8 cellular contexts compared by ENCODE assay signal in the genomic region with DNA sequence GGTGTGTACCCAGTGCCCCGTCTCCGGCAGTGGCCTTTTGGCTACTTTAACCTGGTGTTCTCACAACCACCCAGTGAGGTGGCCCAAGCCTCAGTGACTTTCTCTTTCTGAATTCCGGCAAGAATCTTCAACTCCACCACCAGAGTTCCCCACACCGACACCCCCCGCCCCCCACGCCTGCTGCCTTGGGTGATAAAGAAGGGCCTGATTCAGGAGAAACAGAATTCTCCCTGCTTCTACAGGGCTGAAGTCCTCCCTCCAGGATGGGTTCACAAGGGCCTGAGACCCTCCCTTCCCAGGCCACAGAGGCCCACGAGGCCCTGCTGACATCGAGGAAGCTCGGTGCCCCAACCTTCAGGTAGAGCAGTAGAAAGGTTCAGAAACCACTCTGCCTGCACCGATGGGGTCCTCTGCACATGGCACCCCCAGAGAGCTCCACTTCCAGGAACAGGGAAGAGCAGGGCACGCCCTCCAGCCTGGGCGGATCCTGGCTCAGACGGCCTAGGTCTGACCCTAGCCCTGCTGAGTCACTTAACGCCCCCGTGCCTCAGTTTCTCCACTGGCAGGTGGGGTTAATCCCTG. TPM values are rescaled to one million over a fixed set of nuclear protein-coding genes. Genes with fewer than 3 reads are reported as not detected.
A peak's percentile ranks its signal among the peaks of the same experiment; 100 is the strongest.
DNase-seq lines count a peak whose midpoint lies in the region; ATAC-seq, FAIRE-seq and TF ChIP-seq lines count a peak whose summit lies in the region.

No MANE protein-coding gene starts in this region.

- no peaks in the 10 kb centered on the region for H3K36me3 ChIP-seq in left ventricle myocardium inferior
- H3K36me3 ChIP-seq in HepG2 (replicated peaks in 1 of 2; ENCODE audit: control insufficient read depth in 1 of 2, insufficient read depth in 2 of 2, low read length in 2 of 2): peaks cover 4 to 5% of the 10 kb centered on the region in 2 experiments; a peak in 3 of 5 replicates
- H3K36me3 ChIP-seq in transverse colon: no peaks in the 10 kb centered on the region

- no peak for ATAC-seq in activated T-helper 17 cell treated with anti-CD3 and anti-CD28 coated beads, Interleukin-2, amount 50 U/mL, for 72 hours (replicated peaks)
- ATAC-seq in HepG2: peak; percentile 12

- H3K4me1 ChIP-seq in left ventricle myocardium inferior: peaks cover 37% of the 10 kb centered on the region
- H3K4me1 ChIP-seq in HepG2 (ENCODE audit: insufficient read depth, low read length): peaks cover 80% of the 10 kb centered on the region
- peaks cover 20 to 42% (median 34%) of the 10 kb centered on the region in 4 donors for H3K4me1 ChIP-seq in transverse colon

- H3K4me2 ChIP-seq in HepG2 (ENCODE audit: low read depth, low read length): peak overlapping the region; percentile 95

- DNase-seq in left ventricle myocardium inferior (no peak), cardiac septum (ENCODE audit: low spot score) (no peak), HepG2 (ENCODE audit: low spot score) (no peak), transverse colon (peak; percentile 42), KBM-7 (no peak), D341Med (ENCODE audit: low spot score) (no peak), ureter (ENCODE audit: low spot score) (no peak)

- peak overlapping the region; percentile 90 for H3K4me3 Mint-ChIP-seq in activated T-helper 17 cell treated with anti-CD3 and anti-CD28 coated beads, Interleukin-2, amount 50 U/mL, for 72 hours

- H3K27ac Mint-ChIP-seq in activated T-helper 17 cell treated with anti-CD3 and anti-CD28 coated beads, Interleukin-2, amount 50 U/mL, for 72 hours: peak overlapping the region; percentile 75

- no peaks in the 10 kb centered on the region for H3K9me3 ChIP-seq in left ventricle myocardium inferior (replicated peaks)
- H3K9me3 ChIP-seq in HepG2 (ENCODE audit: low read length): no peaks in the 10 kb centered on the region
- H3K9me3 ChIP-seq in transverse colon: no peaks in the 10 kb centered on the region

- 3% methylated on average over 10 of the region's 15 CpGs for WGBS in HepG2 (ENCODE audit: low lambda C conversion rate)
- 12% methylated on average over 11 of the region's 15 CpGs; no CpG with 5 or more reads in 1 of the 2 donors for WGBS in transverse colon (ENCODE audit: low coverage in 1 of 2), 2 donors

- H3K9ac ChIP-seq in HepG2 (ENCODE audit: insufficient read depth, low read depth, low read length): peak overlapping the region; percentile 95

- H4K20me1 ChIP-seq in HepG2 (ENCODE audit: insufficient read depth, low read length): no peaks in the 10 kb centered on the region; the same call in 1 of the 2 replicates

- CTCF ChIA-PET in HepG2 (lab: Yijun Ruan, JAX; ENCODE audit: low intra/inter-chr PET ratio, low total read pairs): interaction anchor here (0.9 to 6.8 kb wide), 11 partner anchors 21 to 151 kb away, joined by 3 to 181 read pairs (median 5); a partner anchor contains a TSS

- POLR2A ChIA-PET in HepG2 (lab: Yijun Ruan, JAX): interaction anchor here (0.9 to 14.1 kb wide), 23 partner anchors 8 to 295 kb away, joined by 3 to 470 read pairs (median 8); a partner anchor contains a TSS

- TF ChIP-seq EP300 in HepG2 (IDR thresholded peaks at IDR 0.05; ENCODE audit: low read depth in 2 of 2, low read length in 2 of 2): no peak
- no peak for TF ChIP-seq EP300 in HepG2 (CRISPR knock-in tag; IDR thresholded peaks at IDR 0.05; ENCODE audit: borderline replicate concordance)
- TF ChIP-seq EP300 in transverse colon (IDR thresholded peaks at IDR 0.05; ENCODE audit: low read depth): no peak

- peaks cover 41% of the 10 kb centered on the region for H3K79me2 ChIP-seq in HepG2 (ENCODE audit: insufficient read depth, low read length)

- peaks cover 15% of the 10 kb centered on the region for H3K36me3 Mint-ChIP-seq in activated T-helper 17 cell treated with anti-CD3 and anti-CD28 coated beads, Interleukin-2, amount 50 U/mL, for 72 hours (ENCODE audit: low read depth)

- peak; percentile 59 for FAIRE-seq in HepG2 (lab: Jason Lieb, UNC)

- no TSS peak for BruUV-seq in HepG2 (replicated peaks; lab: Mats Ljungman, UMichigan)

- H3K27ac ChIP-seq in left ventricle myocardium inferior (replicated peaks): peak overlapping the region; percentile 79
- H3K27ac ChIP-seq in HepG2 (ENCODE audit: extremely low read length, insufficient read depth, low read length): peak overlapping the region; percentile 78
- peak overlapping the region; percentile 82 to 89 (median 84) for H3K27ac ChIP-seq in transverse colon

- peak overlapping the region; percentile 97 for H3K4me3 ChIP-seq in left ventricle myocardium inferior
- H3K4me3 ChIP-seq in HepG2 (replicated peaks in 1 of 3; ENCODE audit: insufficient read depth in 1 of 3, low read depth in 2 of 3, low read length in 3 of 3): peak overlapping the region; percentile 79 to 90 (median 88)
- H3K4me3 ChIP-seq in transverse colon: peak overlapping the region; percentile 61 to 95 (median 70)

- in situ Hi-C loops in HepG2 (cut with HindIII; ENCODE audit: extremely low pct_ligation_motif_present, low pct_unique_long_range_greater_than_20kb): loop anchor here (5.0 kb wide), 1 partner anchor 65 kb away; no protein-coding TSS in a partner anchor
- in situ Hi-C loops in transverse colon (cut with MboI; ENCODE audit: low pct_ligation_motif_present in 1 of 4, low pct_unique_long_range_greater_than_20kb in 1 of 4, low sequenced_read_pairs in 3 of 4): no loop called here
- in situ Hi-C loops in KBM-7 (cut with MboI; ENCODE audit: low pct_unique_long_range_greater_than_20kb, low sequenced_read_pairs): no loop called here

- TF ChIP-seq POLR2A in HepG2 (IDR thresholded peaks at IDR 0.05; ENCODE audit: insufficient read depth in 1 of 2, low read depth in 2 of 2, low read length in 2 of 2) (no peak; a peak in 1 of 4 replicates), transverse colon (IDR thresholded peaks at IDR 0.05) (no peak)

- intact Hi-C loops in left ventricle myocardium inferior (cut with micrococcal nuclease): no loop called here
- intact Hi-C loops in cardiac septum (cut with DNase I): loop anchor here (1.0 to 5.0 kb wide), 2 partner anchors 45 to 63 kb away; a partner anchor contains a TSS
- intact Hi-C loops in HepG2 (cut with micrococcal nuclease; ENCODE audit: unreplicated experiment): loop anchor here (1.0 to 5.0 kb wide), 5 partner anchors 22 to 155 kb away; no protein-coding TSS in a partner anchor
- intact Hi-C loops in transverse colon (cut with DNase I; ENCODE audit: low total_unique reads): loop anchor here (2.0 kb wide), 1 partner anchor 63 kb away; no protein-coding TSS in a partner anchor

- TF ChIP-seq RAD21 in HepG2 (CRISPR knock-in tag; IDR thresholded peaks at IDR 0.05): no peak; the same call in 1 of the 2 replicates

- H3K27me3 ChIP-seq in left ventricle myocardium inferior (ENCODE audit: low read depth) (no peaks in the 10 kb centered on the region), HepG2 (ENCODE audit: control insufficient read depth in 1 of 2, insufficient read depth in 2 of 2, low read length in 2 of 2) (no peaks in the 10 kb centered on the region; a peak in 1 of 5 replicates), transverse colon (no peaks in the 10 kb centered on the region)

- H2AFZ ChIP-seq in HepG2 (ENCODE audit: low read length): no peak overlapping the region

- H3K27me3 Mint-ChIP-seq in activated T-helper 17 cell treated with anti-CD3 and anti-CD28 coated beads, Interleukin-2, amount 50 U/mL, for 72 hours: no peaks in the 10 kb centered on the region

- H3K4me1 Mint-ChIP-seq in activated T-helper 17 cell treated with anti-CD3 and anti-CD28 coated beads, Interleukin-2, amount 50 U/mL, for 72 hours: no peaks in the 10 kb centered on the region

- TF ChIP-seq CTCF in left ventricle myocardium inferior (IDR thresholded peaks at IDR 0.05; ENCODE audit: borderline replicate concordance) (no peak), HepG2 (CRISPR knock-in tag; IDR thresholded peaks at IDR 0.05) (no peak), transverse colon (IDR thresholded peaks at IDR 0.05) (no peak)

- no peaks in the 10 kb centered on the region for H3K9me3 Mint-ChIP-seq in activated T-helper 17 cell treated with anti-CD3 and anti-CD28 coated beads, Interleukin-2, amount 50 U/mL, for 72 hours

RNA-seq across cellular contexts. Expression of a gene that starts 0.9 kb away (rescaled TPM):
- total RNA-seq in left ventricle myocardium inferior: 26.3 TPM
- total RNA-seq in cardiac septum: 22.8 TPM
- total RNA-seq in activated T-helper 17 cell treated with anti-CD3 and anti-CD28 coated beads, Interleukin-2, amount 50 U/mL, for 72 hours: 100 to 1,000 TPM in 1 of 2 donors, 10 to 100 TPM in 1; 66.1 to 102 TPM
- 166 and 170 TPM in 2 replicates for total RNA-seq in HepG2 (2016; rRNA removed; fragmentation: Illumina TruSeq; extraction: Trizol)
- 262 and 321 TPM in 2 replicates for total RNA-seq in HepG2 (2016; cell fraction: cytosol; rRNA removed; fragmentation: Illumina TruSeq; extraction: Trizol; ENCODE audit: low read depth)
- 171 and 173 TPM in 2 replicates for total RNA-seq in HepG2 (2016; cell fraction: insoluble cytoplasmic fraction; rRNA removed; fragmentation: Illumina TruSeq; extraction: Trizol)
- 221 and 277 TPM in 2 replicates for total RNA-seq in HepG2 (2016; cell fraction: membrane; rRNA removed; fragmentation: Illumina TruSeq; extraction: Trizol)
- total RNA-seq in HepG2 (2016; cell fraction: nucleus; rRNA removed; fragmentation: Illumina TruSeq; extraction: Trizol): 85.1 and 103 TPM in 2 replicates
- 92.7 and 96.7 TPM in 2 replicates for polyA plus RNA-seq in HepG2 (2011; rRNA removed)
- polyA plus RNA-seq in HepG2 (2011; cell fraction: cytosol; rRNA removed): 88.8 and 138 TPM in 2 replicates
- 166 and 170 TPM in 2 replicates for polyA plus RNA-seq in HepG2 (2011; cell fraction: nucleus; rRNA removed)
- 46.3 and 61.5 TPM in 2 replicates for polyA plus RNA-seq in HepG2 (2012)
- polyA plus RNA-seq in HepG2 (2016; cell fraction: cytosol; fragmentation: Illumina TruSeq; extraction: Trizol; ENCODE audit: low read depth): 176 and 237 TPM in 2 replicates
- polyA plus RNA-seq in HepG2 (2016; cell fraction: insoluble cytoplasmic fraction; fragmentation: Illumina TruSeq; extraction: Trizol; ENCODE audit: low read depth): 143 and 150 TPM in 2 replicates
- polyA plus RNA-seq in HepG2 (2016; cell fraction: membrane; fragmentation: Illumina TruSeq; extraction: Trizol; ENCODE audit: low read depth): 176 and 221 TPM in 2 replicates
- polyA plus RNA-seq in HepG2 (2016; cell fraction: nucleus; fragmentation: Illumina TruSeq; extraction: Trizol; ENCODE audit: insufficient read depth, low read depth): 178 and 180 TPM in 2 replicates
- polyA minus RNA-seq in HepG2 (2011; rRNA and poly(A)+ RNA removed; ENCODE audit: low replicate concordance): 32.0 and 49.8 TPM in 2 replicates
- 14.8 and 16.2 TPM in 2 replicates for polyA minus RNA-seq in HepG2 (2011; cell fraction: cytosol; rRNA and poly(A)+ RNA removed)
- 20.0 and 26.9 TPM in 2 replicates for polyA minus RNA-seq in HepG2 (2011; cell fraction: nucleus; rRNA and poly(A)+ RNA removed)
- total RNA-seq in transverse colon: 100 to 1,000 TPM in 2 of 4 donors, 10 to 100 TPM in 2; 85.4 to 131 (median 104) TPM
- total RNA-seq in ureter: 58.5 TPM

RNA-seq across cellular contexts. Expression of a gene that starts 1.3 kb away (rescaled TPM):
- total RNA-seq in left ventricle myocardium inferior (4.3 TPM), cardiac septum (3.3 TPM), HepG2 (2016; rRNA removed; fragmentation: Illumina TruSeq; extraction: Trizol) (21.4 and 48.1 TPM in 2 replicates), transverse colon (10 to 100 TPM; 12.7 to 40.6 (median 23.5) TPM), ureter (11.0 TPM)
- 10 to 100 TPM; 14.0 to 23.9 TPM for total RNA-seq in activated T-helper 17 cell treated with anti-CD3 and anti-CD28 coated beads, Interleukin-2, amount 50 U/mL, for 72 hours
- 30.2 and 31.8 TPM in 2 replicates for total RNA-seq in HepG2 (2016; cell fraction: cytosol; rRNA removed; fragmentation: Illumina TruSeq; extraction: Trizol; ENCODE audit: low read depth)
- total RNA-seq in HepG2 (2016; cell fraction: insoluble cytoplasmic fraction; rRNA removed; fragmentation: Illumina TruSeq; extraction: Trizol): 20.6 and 49.6 TPM in 2 replicates
- 14.9 and 19.0 TPM in 2 replicates for total RNA-seq in HepG2 (2016; cell fraction: membrane; rRNA removed; fragmentation: Illumina TruSeq; extraction: Trizol)
- 49.7 and 54.4 TPM in 2 replicates for total RNA-seq in HepG2 (2016; cell fraction: nucleus; rRNA removed; fragmentation: Illumina TruSeq; extraction: Trizol)
- polyA plus RNA-seq in HepG2 (2011; rRNA removed): 11.6 and 14.1 TPM in 2 replicates
- 5.5 and 10.0 TPM in 2 replicates for polyA plus RNA-seq in HepG2 (2011; cell fraction: cytosol; rRNA removed)
- 112 and 182 TPM in 2 replicates for polyA plus RNA-seq in HepG2 (2011; cell fraction: nucleus; rRNA removed)
- polyA plus RNA-seq in HepG2 (2012): 7.5 and 8.8 TPM in 2 replicates
- polyA plus RNA-seq in HepG2 (2016; cell fraction: cytosol; fragmentation: Illumina TruSeq; extraction: Trizol; ENCODE audit: low read depth): 3.3 and 4.2 TPM in 2 replicates
- polyA plus RNA-seq in HepG2 (2016; cell fraction: insoluble cytoplasmic fraction; fragmentation: Illumina TruSeq; extraction: Trizol; ENCODE audit: low read depth): 19.5 and 19.7 TPM in 2 replicates
- 9.1 and 9.2 TPM in 2 replicates for polyA plus RNA-seq in HepG2 (2016; cell fraction: membrane; fragmentation: Illumina TruSeq; extraction: Trizol; ENCODE audit: low read depth)
- polyA plus RNA-seq in HepG2 (2016; cell fraction: nucleus; fragmentation: Illumina TruSeq; extraction: Trizol; ENCODE audit: insufficient read depth, low read depth): 129 and 136 TPM in 2 replicates
- 11.1 and 15.7 TPM in 2 replicates for polyA minus RNA-seq in HepG2 (2011; rRNA and poly(A)+ RNA removed; ENCODE audit: low replicate concordance)
- 6.1 and 8.2 TPM in 2 replicates for polyA minus RNA-seq in HepG2 (2011; cell fraction: cytosol; rRNA and poly(A)+ RNA removed)
- polyA minus RNA-seq in HepG2 (2011; cell fraction: nucleus; rRNA and poly(A)+ RNA removed): 25.0 and 27.2 TPM in 2 replicates

RNA-seq across cellular contexts. Expression of a gene that starts 9.7 kb away (rescaled TPM):
- total RNA-seq in left ventricle myocardium inferior (0.82 TPM), cardiac septum (0.65 TPM), HepG2 (2016; rRNA removed; fragmentation: Illumina TruSeq; extraction: Trizol) (4.0 and 10.5 TPM in 2 replicates), transverse colon (10 to 100 TPM in 1 of 4 donors, 1 to 10 TPM in 3; 2.6 to 11.1 (median 5.0) TPM), ureter (5.0 TPM)
- total RNA-seq in activated T-helper 17 cell treated with anti-CD3 and anti-CD28 coated beads, Interleukin-2, amount 50 U/mL, for 72 hours: 1 to 10 TPM; 6.6 to 7.7 TPM
- total RNA-seq in HepG2 (2016; cell fraction: cytosol; rRNA removed; fragmentation: Illumina TruSeq; extraction: Trizol; ENCODE audit: low read depth): 6.8 and 9.8 TPM in 2 replicates
- total RNA-seq in HepG2 (2016; cell fraction: insoluble cytoplasmic fraction; rRNA removed; fragmentation: Illumina TruSeq; extraction: Trizol): 3.9 and 12.6 TPM in 2 replicates
- total RNA-seq in HepG2 (2016; cell fraction: membrane; rRNA removed; fragmentation: Illumina TruSeq; extraction: Trizol): 7.3 and 10.1 TPM in 2 replicates
- total RNA-seq in HepG2 (2016; cell fraction: nucleus; rRNA removed; fragmentation: Illumina TruSeq; extraction: Trizol): 11.7 and 12.9 TPM in 2 replicates
- polyA plus RNA-seq in HepG2 (2011; rRNA removed): 21.3 and 24.1 TPM in 2 replicates
- polyA plus RNA-seq in HepG2 (2011; cell fraction: cytosol; rRNA removed): 12.8 and 16.7 TPM in 2 replicates
- polyA plus RNA-seq in HepG2 (2011; cell fraction: nucleus; rRNA removed): 111 and 165 TPM in 2 replicates
- polyA plus RNA-seq in HepG2 (2012): 6.3 and 10.6 TPM in 2 replicates
- polyA plus RNA-seq in HepG2 (2016; cell fraction: cytosol; fragmentation: Illumina TruSeq; extraction: Trizol; ENCODE audit: low read depth): 10.4 and 12.0 TPM in 2 replicates
- polyA plus RNA-seq in HepG2 (2016; cell fraction: insoluble cytoplasmic fraction; fragmentation: Illumina TruSeq; extraction: Trizol; ENCODE audit: low read depth): 6.0 and 7.2 TPM in 2 replicates
- polyA plus RNA-seq in HepG2 (2016; cell fraction: membrane; fragmentation: Illumina TruSeq; extraction: Trizol; ENCODE audit: low read depth): 8.8 and 10.0 TPM in 2 replicates
- polyA plus RNA-seq in HepG2 (2016; cell fraction: nucleus; fragmentation: Illumina TruSeq; extraction: Trizol; ENCODE audit: insufficient read depth, low read depth): 45.9 and 51.6 TPM in 2 replicates
- polyA minus RNA-seq in HepG2 (2011; rRNA and poly(A)+ RNA removed; ENCODE audit: low replicate concordance): 12.6 and 13.2 TPM in 2 replicates
- 3.0 and 3.6 TPM in 2 replicates for polyA minus RNA-seq in HepG2 (2011; cell fraction: cytosol; rRNA and poly(A)+ RNA removed)
- 6.7 and 7.6 TPM in 2 replicates for polyA minus RNA-seq in HepG2 (2011; cell fraction: nucleus; rRNA and poly(A)+ RNA removed)

RNA-seq across cellular contexts. Expression of a gene that starts 15.7 kb away (rescaled TPM):
- total RNA-seq in left ventricle myocardium inferior (219 TPM), cardiac septum (144 TPM), HepG2 (2016; rRNA removed; fragmentation: Illumina TruSeq; extraction: Trizol) (286 and 311 TPM in 2 replicates), transverse colon (100 to 1,000 TPM in 1 of 4 donors, 10 to 100 TPM in 3; 49.4 to 117 (median 71.3) TPM), ureter (176 TPM)
- total RNA-seq in activated T-helper 17 cell treated with anti-CD3 and anti-CD28 coated beads, Interleukin-2, amount 50 U/mL, for 72 hours: 10 to 100 TPM; 63.1 to 91.0 TPM
- total RNA-seq in HepG2 (2016; cell fraction: cytosol; rRNA removed; fragmentation: Illumina TruSeq; extraction: Trizol; ENCODE audit: low read depth): 275 and 353 TPM in 2 replicates
- 302 and 321 TPM in 2 replicates for total RNA-seq in HepG2 (2016; cell fraction: insoluble cytoplasmic fraction; rRNA removed; fragmentation: Illumina TruSeq; extraction: Trizol)
- 228 and 297 TPM in 2 replicates for total RNA-seq in HepG2 (2016; cell fraction: membrane; rRNA removed; fragmentation: Illumina TruSeq; extraction: Trizol)
- total RNA-seq in HepG2 (2016; cell fraction: nucleus; rRNA removed; fragmentation: Illumina TruSeq; extraction: Trizol): 132 and 152 TPM in 2 replicates
- 287 and 290 TPM in 2 replicates for polyA plus RNA-seq in HepG2 (2011; rRNA removed)
- polyA plus RNA-seq in HepG2 (2011; cell fraction: cytosol; rRNA removed): 253 and 424 TPM in 2 replicates
- polyA plus RNA-seq in HepG2 (2011; cell fraction: nucleus; rRNA removed): 645 and 737 TPM in 2 replicates
- polyA plus RNA-seq in HepG2 (2012): 190 and 266 TPM in 2 replicates
- 398 and 426 TPM in 2 replicates for polyA plus RNA-seq in HepG2 (2016; cell fraction: cytosol; fragmentation: Illumina TruSeq; extraction: Trizol; ENCODE audit: low read depth)
- polyA plus RNA-seq in HepG2 (2016; cell fraction: insoluble cytoplasmic fraction; fragmentation: Illumina TruSeq; extraction: Trizol; ENCODE audit: low read depth): 296 and 330 TPM in 2 replicates
- 308 and 335 TPM in 2 replicates for polyA plus RNA-seq in HepG2 (2016; cell fraction: membrane; fragmentation: Illumina TruSeq; extraction: Trizol; ENCODE audit: low read depth)
- polyA plus RNA-seq in HepG2 (2016; cell fraction: nucleus; fragmentation: Illumina TruSeq; extraction: Trizol; ENCODE audit: insufficient read depth, low read depth): 280 and 299 TPM in 2 replicates
- polyA minus RNA-seq in HepG2 (2011; rRNA and poly(A)+ RNA removed; ENCODE audit: low replicate concordance): 73.9 and 172 TPM in 2 replicates
- 52.1 and 74.6 TPM in 2 replicates for polyA minus RNA-seq in HepG2 (2011; cell fraction: cytosol; rRNA and poly(A)+ RNA removed)
- 61.5 and 67.5 TPM in 2 replicates for polyA minus RNA-seq in HepG2 (2011; cell fraction: nucleus; rRNA and poly(A)+ RNA removed)

RNA-seq across cellular contexts. Expression of a gene that starts 29.8 kb away (rescaled TPM):
- 21.1 TPM for total RNA-seq in left ventricle myocardium inferior
- 21.0 TPM for total RNA-seq in cardiac septum
- total RNA-seq in activated T-helper 17 cell treated with anti-CD3 and anti-CD28 coated beads, Interleukin-2, amount 50 U/mL, for 72 hours: 10 to 100 TPM; 21.1 to 25.2 TPM
- 27.8 and 64.0 TPM in 2 replicates for total RNA-seq in HepG2 (2016; rRNA removed; fragmentation: Illumina TruSeq; extraction: Trizol)
- total RNA-seq in HepG2 (2016; cell fraction: cytosol; rRNA removed; fragmentation: Illumina TruSeq; extraction: Trizol; ENCODE audit: low read depth): 72.5 and 73.8 TPM in 2 replicates
- 23.6 and 61.0 TPM in 2 replicates for total RNA-seq in HepG2 (2016; cell fraction: insoluble cytoplasmic fraction; rRNA removed; fragmentation: Illumina TruSeq; extraction: Trizol)
- total RNA-seq in HepG2 (2016; cell fraction: membrane; rRNA removed; fragmentation: Illumina TruSeq; extraction: Trizol): 95.0 and 98.0 TPM in 2 replicates
- 53.3 and 60.7 TPM in 2 replicates for total RNA-seq in HepG2 (2016; cell fraction: nucleus; rRNA removed; fragmentation: Illumina TruSeq; extraction: Trizol)
- polyA plus RNA-seq in HepG2 (2011; rRNA removed): 61.4 and 90.6 TPM in 2 replicates
- polyA plus RNA-seq in HepG2 (2011; cell fraction: cytosol; rRNA removed): 36.1 and 62.0 TPM in 2 replicates
- polyA plus RNA-seq in HepG2 (2011; cell fraction: nucleus; rRNA removed): 548 and 733 TPM in 2 replicates
- 60.9 and 71.7 TPM in 2 replicates for polyA plus RNA-seq in HepG2 (2012)
- 106 and 121 TPM in 2 replicates for polyA plus RNA-seq in HepG2 (2016; cell fraction: cytosol; fragmentation: Illumina TruSeq; extraction: Trizol; ENCODE audit: low read depth)
- 35.7 and 47.7 TPM in 2 replicates for polyA plus RNA-seq in HepG2 (2016; cell fraction: insoluble cytoplasmic fraction; fragmentation: Illumina TruSeq; extraction: Trizol; ENCODE audit: low read depth)
- 128 and 132 TPM in 2 replicates for polyA plus RNA-seq in HepG2 (2016; cell fraction: membrane; fragmentation: Illumina TruSeq; extraction: Trizol; ENCODE audit: low read depth)
- 227 and 229 TPM in 2 replicates for polyA plus RNA-seq in HepG2 (2016; cell fraction: nucleus; fragmentation: Illumina TruSeq; extraction: Trizol; ENCODE audit: insufficient read depth, low read depth)
- polyA minus RNA-seq in HepG2 (2011; rRNA and poly(A)+ RNA removed; ENCODE audit: low replicate concordance): 12.3 and 58.2 TPM in 2 replicates
- polyA minus RNA-seq in HepG2 (2011; cell fraction: cytosol; rRNA and poly(A)+ RNA removed): 21.9 and 29.0 TPM in 2 replicates
- 29.7 and 35.9 TPM in 2 replicates for polyA minus RNA-seq in HepG2 (2011; cell fraction: nucleus; rRNA and poly(A)+ RNA removed)
- total RNA-seq in transverse colon: 10 to 100 TPM; 33.2 to 92.0 (median 48.8) TPM
- total RNA-seq in ureter: 30.0 TPM
